In genomic region chr13:44165895-44166496, GRCh38 we compare ENCODE assay signal across 25 cellular contexts.
"Had no signal": no experiment of that assay in that cellular context is flagged by ENCODE, and none has a peak within 500 bp of the region (broad histone marks: within the 10 kb centered on the region; RNA-seq: fewer than 3 reads in every experiment).

No MANE protein-coding gene starts in this region.

- DNase-seq: activated CD4-positive, alpha-beta memory T cell treated with anti-CD3 and anti-CD28 coated beads for 36 hours; activated CD4-positive, alpha-beta T cell treated with anti-CD3 and anti-CD28 coated beads for 4 hours; activated CD4-positive, CD25-positive, alpha-beta regulatory T cell; activated effector memory CD4-positive, alpha-beta T cell treated with Interleukin-2 at 50 U/mL for 16 hours; activated naive CD4-positive, alpha-beta T cell treated with anti-CD3 and anti-CD28 coated beads for 36 hours; activated naive CD8-positive, alpha-beta T cell treated with anti-CD3 and anti-CD28 coated beads, Interleukin-2, amount 10 ng/mL, durations not matched to agents 7 days and 5 days; activated T-cell treated with anti-CD3 and anti-CD28 coated beads, Interleukin-2, amount 50 U/mL, for 72 hours; amniotic stem cell; colonic mucosa; dorsolateral prefrontal cortex; effector memory CD8-positive, alpha-beta T cell; foreskin fibroblast; kidney glomerular epithelial cell; left ventricle myocardium inferior; nephron progenitor cell; right cardiac atrium; stimulated activated CD4-positive, alpha-beta T cell treated with anti-CD3 and anti-CD28 coated beads, Interleukin-12 subunit alpha, Interleukin-12 subunit beta, amount 100 ng/mL, for 4 hours; stomach; T-helper 9 cell had no signal

- H3K4me3 ChIP-seq: breast epithelium, colonic mucosa, dorsolateral prefrontal cortex, left ventricle myocardium inferior, stomach, suprapubic skin, tibial nerve had no signal

- H3K27me3 Mint-ChIP-seq: effector memory CD8-positive, alpha-beta T cell had no signal

- H3K27ac ChIP-seq: breast epithelium, colonic mucosa, epithelial cell of prostate, left ventricle myocardium inferior, parathyroid adenoma, stomach, suprapubic skin had no signal

- FAIRE-seq: urothelium cell line had no signal

- H3K9ac ChIP-seq: parathyroid adenoma had no signal

- H3K9me3 ChIP-seq: breast epithelium, colonic mucosa, left ventricle myocardium inferior, stomach, suprapubic skin, tibial nerve had no signal

- H3K36me3 Mint-ChIP-seq: activated CD4-positive, alpha-beta memory T cell treated with anti-CD3 and anti-CD28 coated beads for 36 hours; activated naive CD8-positive, alpha-beta T cell treated with anti-CD3 and anti-CD28 coated beads, Interleukin-2, amount 10 ng/mL, durations not matched to agents 7 days and 5 days had no signal

- H3K27me3 ChIP-seq: breast epithelium, colonic mucosa, dorsolateral prefrontal cortex, stomach, suprapubic skin, tibial nerve had no signal

- H3K4me3 Mint-ChIP-seq: activated CD4-positive, alpha-beta memory T cell treated with anti-CD3 and anti-CD28 coated beads for 36 hours; activated naive CD4-positive, alpha-beta T cell treated with anti-CD3 and anti-CD28 coated beads for 36 hours; activated naive CD8-positive, alpha-beta T cell treated with anti-CD3 and anti-CD28 coated beads, Interleukin-2, amount 10 ng/mL, durations not matched to agents 7 days and 5 days; activated T-cell treated with anti-CD3 and anti-CD28 coated beads, Interleukin-2, amount 50 U/mL, for 72 hours; effector memory CD8-positive, alpha-beta T cell; nephron progenitor cell had no signal

- H3K27ac Mint-ChIP-seq: activated CD4-positive, alpha-beta memory T cell treated with anti-CD3 and anti-CD28 coated beads for 36 hours; activated naive CD4-positive, alpha-beta T cell treated with anti-CD3 and anti-CD28 coated beads for 36 hours; activated naive CD8-positive, alpha-beta T cell treated with anti-CD3 and anti-CD28 coated beads, Interleukin-2, amount 10 ng/mL, durations not matched to agents 7 days and 5 days; activated T-cell treated with anti-CD3 and anti-CD28 coated beads, Interleukin-2, amount 50 U/mL, for 72 hours; effector memory CD8-positive, alpha-beta T cell; nephron progenitor cell had no signal

- H3K4me1 Mint-ChIP-seq: activated naive CD8-positive, alpha-beta T cell treated with anti-CD3 and anti-CD28 coated beads, Interleukin-2, amount 10 ng/mL, durations not matched to agents 7 days and 5 days had no signal

- H3K4me1 ChIP-seq: breast epithelium, colonic mucosa, parathyroid adenoma, suprapubic skin had no signal

- H3K9me3 Mint-ChIP-seq: activated CD4-positive, alpha-beta memory T cell treated with anti-CD3 and anti-CD28 coated beads for 36 hours; activated naive CD4-positive, alpha-beta T cell treated with anti-CD3 and anti-CD28 coated beads for 36 hours; activated naive CD8-positive, alpha-beta T cell treated with anti-CD3 and anti-CD28 coated beads, Interleukin-2, amount 10 ng/mL, durations not matched to agents 7 days and 5 days; activated T-cell treated with anti-CD3 and anti-CD28 coated beads, Interleukin-2, amount 50 U/mL, for 72 hours; effector memory CD8-positive, alpha-beta T cell; nephron progenitor cell had no signal

- H3K36me3 ChIP-seq: breast epithelium, colonic mucosa, left ventricle myocardium inferior, stomach, suprapubic skin, tibial nerve had no signal

- ATAC-seq: activated T-cell treated with anti-CD3 and anti-CD28 coated beads, Interleukin-2, amount 50 U/mL, for 72 hours; effector memory CD8-positive, alpha-beta T cell; right cardiac atrium had no signal

- H2AFZ ChIP-seq: parathyroid adenoma had no signal

- H3K79me2 ChIP-seq: parathyroid adenoma had no signal
